ENCODE assay signal across 12 cellular contexts in the genomic region with DNA sequence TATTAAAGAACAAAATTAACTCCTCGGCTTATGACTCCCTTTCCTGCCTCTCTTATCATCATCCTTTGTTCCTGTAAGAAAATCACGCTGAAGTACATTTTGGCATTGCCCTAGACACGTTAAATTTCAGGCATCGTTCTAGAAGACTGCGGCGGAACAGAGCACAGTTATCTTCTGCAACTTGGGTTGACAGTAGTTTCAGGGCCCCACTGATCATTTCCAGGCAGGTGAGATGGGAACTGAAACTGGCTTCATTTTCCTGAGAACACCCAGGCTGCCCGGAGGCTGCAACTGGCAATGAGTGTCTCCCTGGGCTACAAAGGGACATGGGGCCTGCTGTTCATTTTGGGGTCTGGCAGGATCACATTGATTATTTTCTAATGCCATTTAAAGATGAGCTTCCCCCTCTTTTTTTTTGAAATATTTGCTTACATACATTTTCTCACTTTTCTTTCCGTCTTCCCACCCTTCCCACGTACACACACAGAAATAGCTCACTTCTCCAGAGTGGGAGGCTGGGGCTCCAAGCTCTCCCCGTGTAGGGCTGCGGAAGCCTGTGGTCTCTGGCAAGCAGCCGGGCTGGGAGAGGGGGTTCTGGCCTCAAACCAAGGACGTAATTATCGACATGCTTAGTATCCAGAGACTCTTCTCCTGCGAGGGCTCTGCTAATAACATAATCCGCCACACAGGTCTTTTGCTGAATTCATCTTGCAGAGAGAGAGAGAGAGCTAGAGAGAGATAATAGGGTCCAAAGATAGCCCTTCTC.
"Had no signal": no experiment of that assay in that cellular context is flagged by ENCODE, and none has a peak within 500 bp of the region (broad histone marks: within the 10 kb centered on the region; RNA-seq: fewer than 3 reads in every experiment).

No MANE protein-coding gene starts in this region.

- H3K27ac ChIP-seq: pancreas, testis had no signal

- H3K27me3 ChIP-seq: pancreas, testis had no signal

- DNase-seq: activated CD4-positive, alpha-beta T cell treated with anti-CD3 and anti-CD28 coated beads for 48 hours; activated CD8-positive, alpha-beta memory T cell treated with anti-CD3 and anti-CD28 coated beads for 24 hours; activated naive CD4-positive, alpha-beta T cell treated with anti-CD3 and anti-CD28 coated beads, Interleukin-2, amount 50 U/mL, for 16 hours; effector memory CD8-positive, alpha-beta T cell; hypothalamus; left cardiac atrium; naive B cell; pancreas; stimulated activated CD4-positive, alpha-beta T cell treated with anti-CD3 and anti-CD28 coated beads, Interleukin-15, amount 100 ng/mL, for 24 hours; stimulated activated CD4-positive, alpha-beta T cell treated with anti-CD3 and anti-CD28 coated beads, Interleukin-4, amount 100 ng/mL, for 4 hours; stimulated activated naive CD8-positive, alpha-beta T cell treated with anti-CD3 and anti-CD28 coated beads, Interleukin-15, amount 100 ng/mL, for 72 hours; testis had no signal

- H3K4me1 ChIP-seq: pancreas, testis had no signal

- H3K4me3 ChIP-seq: pancreas, testis had no signal

- H3K36me3 ChIP-seq: pancreas had no signal

- ATAC-seq: effector memory CD8-positive, alpha-beta T cell; left cardiac atrium; pancreas; stimulated activated naive CD8-positive, alpha-beta T cell treated with anti-CD3 and anti-CD28 coated beads, Interleukin-15, amount 100 ng/mL, for 72 hours had no signal

- H3K9me3 ChIP-seq: pancreas, testis had no signal
